ENCODE assay signal across 1 cellular context in genomic region chr4:124953059-124953850, GRCh38.
TF ChIP-seq lines count a peak whose summit lies in the region.

No MANE protein-coding gene starts in this region.

TF ChIP-seq in HEK293T, 16 proteins besides CTCF, POLR2A, EP300 and RAD21 (continued from another document):
- no peak for TF ChIP-seq FOXM1 (IDR thresholded peaks at IDR 0.05; ENCODE audit: borderline replicate concordance)
TF ChIP-seq in HEK293T: peak in this region for 0.
